Comparison of ENCODE assay signal across 12 cellular contexts in genomic region chr1:199948587-199949280, GRCh38.
DNase-seq lines count a peak whose midpoint lies in the region; ATAC-seq and TF ChIP-seq lines count a peak whose summit lies in the region.
"Had no signal": no experiment of that assay in that cellular context is flagged by ENCODE, and none has a peak within 500 bp of the region (broad histone marks: within the 10 kb centered on the region; RNA-seq: fewer than 3 reads in every experiment).

No MANE protein-coding gene starts in this region.

- POLR2A ChIA-PET in activated CD8-positive, alpha-beta T cell treated with anti-CD3 and anti-CD28 coated beads for 36 hours (lab: Charles Lee), result no interaction called here

- H3K4me3 Mint-ChIP-seq in activated T-cell treated with anti-CD3 and anti-CD28 coated beads, Interleukin-2, amount 50 U/mL, for 72 hours, result no peak overlapping the region
- no peak overlapping the region for H3K4me3 Mint-ChIP-seq in activated CD8-positive, alpha-beta T cell treated with anti-CD3 and anti-CD28 coated beads for 36 hours
- no peak overlapping the region for H3K4me3 Mint-ChIP-seq in type B pancreatic cell
- H3K4me3 Mint-ChIP-seq: activated CD4-positive, alpha-beta memory T cell treated with anti-CD3 and anti-CD28 coated beads, Interleukin-2, amount 10 ng/mL, durations not matched to agents 7 days and 5 days; B cell had no signal

- H3F3A ChIP-seq in Loucy (ENCODE audit: low read depth), result no peaks in the 10 kb centered on the region

- no peaks in the 10 kb centered on the region for H3K9me3 Mint-ChIP-seq in activated T-cell treated with anti-CD3 and anti-CD28 coated beads, Interleukin-2, amount 50 U/mL, for 72 hours
- no peaks in the 10 kb centered on the region for H3K9me3 Mint-ChIP-seq in activated CD8-positive, alpha-beta T cell treated with anti-CD3 and anti-CD28 coated beads for 36 hours
- H3K9me3 Mint-ChIP-seq in type B pancreatic cell, result no peaks in the 10 kb centered on the region
- H3K9me3 Mint-ChIP-seq: activated CD4-positive, alpha-beta memory T cell treated with anti-CD3 and anti-CD28 coated beads, Interleukin-2, amount 10 ng/mL, durations not matched to agents 7 days and 5 days had no signal

- H2AFZ ChIP-seq in Loucy (ENCODE audit: low read length), result no peak overlapping the region
- H2AFZ ChIP-seq in hepatocyte, result no peak overlapping the region

- 94% methylated on average over 4 of the region's 5 CpGs for WGBS in hepatocyte (ENCODE audit: low lambda C conversion rate, missing lambda C conversion rate)

- H3K9me2 ChIP-seq in Loucy (replicated peaks; ENCODE audit: low read depth, low read length), result no peaks in the 10 kb centered on the region
- no peaks in the 10 kb centered on the region for H3K9me2 ChIP-seq in hepatocyte (replicated peaks; ENCODE audit: insufficient read depth)

- H3K4me2 ChIP-seq in Loucy (ENCODE audit: low read depth, low read length, poor library complexity, severe bottlenecking) (no peak overlapping the region), hepatocyte (no peak overlapping the region)

- TF ChIP-seq CTCF in Loucy (conservative IDR thresholded peaks at IDR 0.05; ENCODE audit: low read length) (no peak), type B pancreatic cell (conservative IDR thresholded peaks at IDR 0.05) (no peak), hepatocyte (IDR thresholded peaks at IDR 0.05; ENCODE audit: poor library complexity) (no peak)
- no peak for TF ChIP-seq CTCF in activated CD8-positive, alpha-beta T cell treated with anti-CD3 and anti-CD28 coated beads for 36 hours (IDR thresholded peaks at IDR 0.05)

- H4K20me1 ChIP-seq in Loucy (ENCODE audit: insufficient read depth, low read length, poor library complexity, severe bottlenecking) (no peaks in the 10 kb centered on the region), hepatocyte (ENCODE audit: insufficient read depth, poor library complexity, severe bottlenecking) (no peaks in the 10 kb centered on the region)

- peak; percentile 66 to 75 for ATAC-seq in activated T-cell treated with anti-CD3 and anti-CD28 coated beads, Interleukin-2, amount 50 U/mL, for 72 hours (replicated peaks in 1 of 2)
- ATAC-seq in activated CD8-positive, alpha-beta T cell treated with anti-CD3 and anti-CD28 coated beads for 36 hours, result peak; percentile 51
- ATAC-seq in GM21390 (IDR thresholded peaks at IDR 0.05; ENCODE audit: unreplicated experiment), result no peak

- H3K4me3 ChIP-seq in Loucy (ENCODE audit: low read length, poor library complexity, severe bottlenecking) (no peak overlapping the region), hepatocyte (no peak overlapping the region)
- no peak overlapping the region for H3K4me3 ChIP-seq in effector memory CD4-positive, alpha-beta T cell (ENCODE audit: insufficient read depth, low read depth, low read length, poor library complexity, severe bottlenecking)

- H3K79me2 ChIP-seq in Loucy (ENCODE audit: insufficient read depth, low read length) (no peaks in the 10 kb centered on the region), hepatocyte (no peaks in the 10 kb centered on the region)

- H3K9ac ChIP-seq in Loucy (ENCODE audit: low read depth, low read length, poor library complexity, severe bottlenecking), result peak overlapping the region; percentile 6

- intact Hi-C loops in activated CD8-positive, alpha-beta T cell treated with anti-CD3 and anti-CD28 coated beads for 36 hours (cut with micrococcal nuclease), result loop anchor here (10.0 kb wide), 1 partner anchor 86 kb away; no protein-coding TSS in a partner anchor

- peak in 1 of 2 donors; percentile 16 for DNase-seq in activated T-cell treated with anti-CD3 and anti-CD28 coated beads, Interleukin-2, amount 50 U/mL, for 72 hours
- DNase-seq in activated T-cell treated with anti-CD3 and anti-CD28 coated beads for 4 hours, result no peak
- peak; percentile 14 for DNase-seq in activated CD8-positive, alpha-beta T cell treated with anti-CD3 and anti-CD28 coated beads for 36 hours
- no peak for DNase-seq in type B pancreatic cell (ENCODE audit: extremely low spot score, unreplicated experiment)
- DNase-seq in effector memory CD4-positive, alpha-beta T cell, result no peak
- no peak for DNase-seq in hepatocyte (ENCODE audit: low spot score)
- DNase-seq: activated CD4-positive, alpha-beta memory T cell treated with anti-CD3 and anti-CD28 coated beads, Interleukin-2, amount 10 ng/mL, durations not matched to agents 7 days and 5 days; kidney glomerular epithelial cell; NCI-H1694 had no signal

- peaks cover 16% of the 10 kb centered on the region for H3K4me1 Mint-ChIP-seq in activated T-cell treated with anti-CD3 and anti-CD28 coated beads, Interleukin-2, amount 50 U/mL, for 72 hours (ENCODE audit: low read depth)
- H3K4me1 Mint-ChIP-seq in activated CD8-positive, alpha-beta T cell treated with anti-CD3 and anti-CD28 coated beads for 36 hours (ENCODE audit: low read depth), result peaks cover 2% of the 10 kb centered on the region
- H3K4me1 Mint-ChIP-seq in type B pancreatic cell (ENCODE audit: unreplicated experiment), result no peaks in the 10 kb centered on the region
- H3K4me1 Mint-ChIP-seq: B cell had no signal

- H3K36me3 Mint-ChIP-seq in activated T-cell treated with anti-CD3 and anti-CD28 coated beads, Interleukin-2, amount 50 U/mL, for 72 hours (ENCODE audit: insufficient read depth in 2 of 2), result no peaks in the 10 kb centered on the region
- H3K36me3 Mint-ChIP-seq in activated CD8-positive, alpha-beta T cell treated with anti-CD3 and anti-CD28 coated beads for 36 hours (ENCODE audit: low read depth), result no peaks in the 10 kb centered on the region
- H3K36me3 Mint-ChIP-seq in type B pancreatic cell, result no peaks in the 10 kb centered on the region

- H3K27me3 ChIP-seq in Loucy (ENCODE audit: insufficient read depth, low read length, poor library complexity, severe bottlenecking), result peaks cover 6% of the 10 kb centered on the region
- no peaks in the 10 kb centered on the region for H3K27me3 ChIP-seq in effector memory CD4-positive, alpha-beta T cell (replicated peaks; ENCODE audit: control insufficient read depth, insufficient read depth, low read length, poor library complexity, severe bottlenecking)
- H3K27me3 ChIP-seq in hepatocyte, result no peaks in the 10 kb centered on the region

- no peak overlapping the region for H3K27ac ChIP-seq in effector memory CD4-positive, alpha-beta T cell (ENCODE audit: insufficient read depth, low read length, poor library complexity, severe bottlenecking)
- H3K27ac ChIP-seq in hepatocyte, result no peak overlapping the region

- H3K27me3 Mint-ChIP-seq in activated T-cell treated with anti-CD3 and anti-CD28 coated beads, Interleukin-2, amount 50 U/mL, for 72 hours (ENCODE audit: low read depth), result peaks cover 66% of the 10 kb centered on the region
- H3K27me3 Mint-ChIP-seq in activated CD8-positive, alpha-beta T cell treated with anti-CD3 and anti-CD28 coated beads for 36 hours, result peaks cover 42% of the 10 kb centered on the region
- H3K27me3 Mint-ChIP-seq in type B pancreatic cell, result no peaks in the 10 kb centered on the region

- H3K4me1 ChIP-seq in Loucy (ENCODE audit: insufficient read depth, low read length, poor library complexity, severe bottlenecking), result no peaks in the 10 kb centered on the region
- no peaks in the 10 kb centered on the region for H3K4me1 ChIP-seq in effector memory CD4-positive, alpha-beta T cell (ENCODE audit: control insufficient read depth, insufficient read depth, low read length, poor library complexity, severe bottlenecking)
- no peaks in the 10 kb centered on the region for H3K4me1 ChIP-seq in hepatocyte (ENCODE audit: insufficient read depth)

- H3K9me3 ChIP-seq in Loucy (ENCODE audit: insufficient read depth, low read depth, low read length), result no peaks in the 10 kb centered on the region
- no peaks in the 10 kb centered on the region for H3K9me3 ChIP-seq in effector memory CD4-positive, alpha-beta T cell (ENCODE audit: control insufficient read depth, low read length)
- no peaks in the 10 kb centered on the region for H3K9me3 ChIP-seq in hepatocyte (ENCODE audit: low read depth)

- H3K27ac Mint-ChIP-seq in activated T-cell treated with anti-CD3 and anti-CD28 coated beads, Interleukin-2, amount 50 U/mL, for 72 hours, result no peak overlapping the region
- H3K27ac Mint-ChIP-seq in activated CD8-positive, alpha-beta T cell treated with anti-CD3 and anti-CD28 coated beads for 36 hours, result no peak overlapping the region
- peak overlapping the region; percentile 23 for H3K27ac Mint-ChIP-seq in type B pancreatic cell
- H3K27ac Mint-ChIP-seq: activated CD4-positive, alpha-beta memory T cell treated with anti-CD3 and anti-CD28 coated beads, Interleukin-2, amount 10 ng/mL, durations not matched to agents 7 days and 5 days; B cell had no signal

- CTCF ChIA-PET in activated CD8-positive, alpha-beta T cell treated with anti-CD3 and anti-CD28 coated beads for 36 hours (lab: Charles Lee), result no interaction called here

- H3K36me3 ChIP-seq in Loucy (ENCODE audit: insufficient read depth, low read length) (no peaks in the 10 kb centered on the region), hepatocyte (replicated peaks; ENCODE audit: insufficient read depth, low read depth) (no peaks in the 10 kb centered on the region)
- H3K36me3 ChIP-seq in effector memory CD4-positive, alpha-beta T cell (ENCODE audit: control insufficient read depth, insufficient read depth, low read length), result no peaks in the 10 kb centered on the region
